1 cellular context compared by ENCODE assay signal in the genomic region with DNA sequence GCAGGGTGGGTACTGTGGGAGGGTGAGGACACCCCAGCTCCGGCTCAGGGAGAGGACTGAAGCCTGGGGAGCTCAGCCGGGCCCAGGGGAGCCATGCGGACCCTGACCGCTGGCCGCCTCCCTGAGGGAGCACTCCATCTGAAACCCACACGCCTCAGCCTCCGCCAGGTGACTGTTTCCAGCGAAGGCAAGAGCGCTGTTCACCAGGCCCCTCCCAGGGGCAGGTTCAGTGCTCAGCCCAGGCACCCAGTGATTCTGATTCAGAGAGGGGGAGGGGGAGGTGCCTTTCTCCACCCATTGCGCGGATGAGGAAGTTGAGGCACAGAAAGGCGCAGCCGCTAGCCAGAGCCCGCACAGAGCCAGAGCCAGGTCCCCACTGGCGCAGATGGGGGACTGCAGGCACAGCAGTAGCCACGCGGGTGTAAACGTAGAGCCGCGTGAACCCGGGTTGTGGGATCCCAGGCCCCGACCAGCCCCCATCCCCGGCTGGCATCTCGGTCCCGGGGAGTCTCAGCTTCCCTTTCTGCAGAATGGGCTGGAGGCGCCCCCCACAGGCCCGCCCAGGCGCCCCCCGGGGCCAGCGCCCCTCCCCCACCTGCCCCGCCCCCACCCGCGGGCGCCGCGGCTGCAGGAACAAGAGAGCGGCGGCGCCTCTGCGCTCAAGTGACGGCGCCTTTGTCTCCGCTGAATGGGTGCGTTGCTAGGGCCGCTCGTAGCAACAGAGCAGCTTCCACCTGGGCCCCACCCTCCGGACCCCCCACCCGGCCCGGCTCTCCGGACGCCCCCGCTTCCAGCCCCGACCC.
TF ChIP-seq lines count a peak whose summit lies in the region.

No MANE protein-coding gene starts in this region.

TF ChIP-seq in endothelial cell of umbilical vein, 7 proteins besides CTCF, POLR2A, EP300 and RAD21:
- TF ChIP-seq EZH2 (IDR thresholded peaks at IDR 0.05; ENCODE audit: borderline replicate concordance, low read depth, low read length, severe bottlenecking), result peak; percentile 49
- no peak for TF ChIP-seq JUN (IDR thresholded peaks at IDR 0.05; ENCODE audit: borderline replicate concordance, insufficient read depth, insufficient read length, low read depth)
